Comparison of ENCODE assay signal across 10 cellular contexts in the genomic region with DNA sequence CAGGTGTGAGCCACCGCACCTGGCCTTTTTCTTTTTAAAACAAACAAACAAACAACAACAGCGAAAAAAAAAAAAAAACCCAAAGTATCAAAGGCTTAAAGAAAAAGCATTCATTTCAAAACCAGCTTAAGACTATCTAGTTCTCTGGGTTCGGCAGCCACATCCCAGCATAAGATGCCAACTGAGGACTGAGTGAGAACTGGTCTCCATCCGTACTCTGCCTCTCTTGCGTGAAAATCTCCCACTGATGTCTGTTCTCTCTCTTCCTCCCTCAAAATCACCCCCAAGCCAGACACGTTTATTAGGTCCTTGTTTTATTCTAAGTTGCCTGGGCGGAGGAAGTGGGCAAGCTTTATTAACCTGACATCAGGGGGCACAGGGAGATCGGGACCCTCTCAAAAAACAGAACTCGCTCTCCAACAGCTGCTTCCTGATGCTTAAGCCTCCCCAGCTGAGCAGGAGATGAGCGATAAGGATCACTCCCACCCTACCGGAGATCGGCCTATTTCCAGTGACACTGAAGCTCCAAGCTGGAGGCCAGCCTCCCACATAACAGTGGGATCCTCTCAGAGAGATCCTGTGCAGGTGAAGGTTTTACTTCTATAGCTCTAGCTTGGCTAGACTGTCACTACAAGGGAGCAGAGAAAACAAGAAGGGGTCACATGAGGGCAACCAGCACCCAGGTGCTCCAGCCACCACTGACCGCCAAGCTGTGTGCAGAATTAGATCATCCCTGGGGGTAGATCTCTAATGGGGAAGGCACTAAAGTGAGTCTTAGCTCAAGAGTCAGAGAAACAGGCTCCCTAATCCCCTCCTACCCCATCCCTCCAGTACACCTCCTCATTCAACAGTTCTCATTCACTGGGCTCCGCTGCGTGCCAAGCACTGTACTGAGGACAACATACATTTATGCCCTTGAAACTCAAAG. TPM values are rescaled to one million over a fixed set of nuclear protein-coding genes. Genes with fewer than 3 reads are reported as not detected.
DNase-seq lines count a peak whose midpoint lies in the region; ATAC-seq and TF ChIP-seq lines count a peak whose summit lies in the region.
"Had no signal": no experiment of that assay in that cellular context is flagged by ENCODE, and none has a peak within 500 bp of the region (broad histone marks: within the 10 kb centered on the region; RNA-seq: fewer than 3 reads in every experiment).

No MANE protein-coding gene starts in this region.

- no peak overlapping the region for H3K56ac ChIP-seq in IMR-90 (ENCODE audit: extremely low read depth, insufficient read depth, low read length)

- H3K9me1 ChIP-seq in IMR-90 (ENCODE audit: insufficient read depth, low read length), result peaks cover 18% of the 10 kb centered on the region

- TF ChIP-seq RAD21 in IMR-90 (IDR thresholded peaks at IDR 0.05; ENCODE audit: low read length), result no peak

- H3K4me1 ChIP-seq in IMR-90 (ENCODE audit: control insufficient read depth, insufficient read depth, low read length) (peaks cover 18% of the 10 kb centered on the region), esophagus (ENCODE audit: control insufficient read depth in 2 of 2, insufficient read depth in 2 of 2, low read length in 1 of 2) (peaks cover 3 to 15% of the 10 kb centered on the region in 2 donors), prostate gland (replicated peaks) (peaks cover 20% of the 10 kb centered on the region)

- no peak overlapping the region for H2BK5ac ChIP-seq in IMR-90 (ENCODE audit: low read depth, low read length, poor library complexity, severe bottlenecking)

- ATAC-seq in GM19023 (IDR thresholded peaks at IDR 0.05; ENCODE audit: unreplicated experiment), result peak; percentile 67
- ATAC-seq in IMR-90 (ENCODE audit: low read depth), result 0 out of 2 replicates have a peak, but pooled peaks have one; percentile 12
- ATAC-seq in stimulated activated naive CD8-positive, alpha-beta T cell treated with anti-CD3 and anti-CD28 coated beads, Interleukin-15, Interleukin-2, amounts not matched to agents 100 U/mL and 50 U/mL, for 24 hours, result no peak
- ATAC-seq in HG03442 (IDR thresholded peaks at IDR 0.05; ENCODE audit: unreplicated experiment), result no peak
- ATAC-seq: activated CD4-positive, alpha-beta T cell treated with anti-CD3 and anti-CD28 coated beads for 36 hours had no signal

- H3K27ac ChIP-seq in IMR-90 (ENCODE audit: insufficient read depth, low read length) (no peak overlapping the region), esophagus (ENCODE audit: low read depth in 2 of 2, low read length in 1 of 2) (peak overlapping the region; percentile 8 to 27), prostate gland (peak overlapping the region; percentile 10 to 43)

- H2AK9ac ChIP-seq in IMR-90 (replicated peaks; ENCODE audit: low read depth, low read length, poor library complexity), result no peak overlapping the region

- H3K79me1 ChIP-seq in IMR-90 (ENCODE audit: low read depth in 1 of 2, low read length in 2 of 2), result peaks cover 16 to 66% of the 10 kb centered on the region in 2 experiments

- peaks cover 3% of the 10 kb centered on the region; the same call in 1 of the 2 replicates for H3K36me3 ChIP-seq in IMR-90 (ENCODE audit: control insufficient read depth, insufficient read depth, low read length)
- peaks cover 0 to 3% of the 10 kb centered on the region in 2 donors for H3K36me3 ChIP-seq in esophagus (ENCODE audit: control insufficient read depth in 2 of 2, insufficient read depth in 2 of 2, low read length in 1 of 2)
- no peaks in the 10 kb centered on the region for H3K36me3 ChIP-seq in prostate gland

- no peak overlapping the region for H3K4me3 ChIP-seq in IMR-90 (ENCODE audit: insufficient read depth, low read depth, low read length)
- no peak overlapping the region for H3K4me3 ChIP-seq in esophagus (ENCODE audit: low read depth in 1 of 2, low read length in 2 of 2)
- no peak overlapping the region for H3K4me3 ChIP-seq in prostate gland

- H2AK5ac ChIP-seq in IMR-90 (ENCODE audit: low read depth, low read length), result no peak overlapping the region

- H3K18ac ChIP-seq in IMR-90 (ENCODE audit: low read depth, low read length), result no peak overlapping the region

- no peak overlapping the region for H2BK120ac ChIP-seq in IMR-90 (ENCODE audit: low read depth, low read length)

- no peak overlapping the region for H2AFZ ChIP-seq in IMR-90 (replicated peaks; ENCODE audit: low read length, poor library complexity)

- no peak overlapping the region for H3K23ac ChIP-seq in IMR-90 (ENCODE audit: low read depth, low read length)

- in situ Hi-C loops in IMR-90 (cut with MboI; ENCODE audit: low sequenced_read_pairs), result no loop called here

- no peak overlapping the region for H2BK15ac ChIP-seq in IMR-90 (ENCODE audit: low read depth, low read length)

- DNase-seq in IMR-90 (no peak), prostate gland (ENCODE audit: low spot score) (no peak), putamen (ENCODE audit: low spot score) (no peak), NCI-H2171 (lab: John Stamatoyannopoulos, UW) (no peak)
- DNase-seq in stimulated activated naive CD8-positive, alpha-beta T cell treated with anti-CD3 and anti-CD28 coated beads, Interleukin-15, Interleukin-2, amounts not matched to agents 100 U/mL and 50 U/mL, for 24 hours, result no peak
- DNase-seq: activated CD4-positive, alpha-beta T cell treated with anti-CD3 and anti-CD28 coated beads for 36 hours; stimulated activated CD4-positive, alpha-beta T cell treated with anti-CD3 and anti-CD28 coated beads, Interleukin-4, amount 100 ng/mL, for 1 hour had no signal

- intact Hi-C loops in IMR-90 (cut with micrococcal nuclease), result no loop called here
- intact Hi-C loops in prostate gland (cut with DNase I), result no loop called here

- H3K14ac ChIP-seq in IMR-90 (replicated peaks; ENCODE audit: low read depth, low read length), result no peak overlapping the region

- POLR2A ChIA-PET in IMR-90 (lab: Charles Lee; ENCODE audit: unreplicated experiment), result interaction anchor here (0.6 to 1.2 kb wide), 2 partner anchors 13 to 55 kb away, joined by 5 to 9 read pairs; no protein-coding TSS in a partner anchor

- no peak overlapping the region for H4K5ac ChIP-seq in IMR-90 (ENCODE audit: low read depth, low read length)

- CTCF ChIA-PET in IMR-90 (lab: Yijun Ruan, JAX), result no interaction called here

- no peak overlapping the region for H3K9ac ChIP-seq in IMR-90 (ENCODE audit: low read depth, low read length)

- WGBS in IMR-90 (ENCODE audit: extremely low coverage in 2 of 2, insufficient read length in 1 of 2), 2 experiments, result 80% methylated on average over 1 of the region's 15 CpGs; no CpG with 5 or more reads in 1 of the 2 experiments
- WGBS in esophagus, 2 donors, result 51 to 64% methylated on average over 15 of the region's 15 CpGs
- WGBS in prostate gland, result 39% methylated on average over 15 of the region's 15 CpGs

- peaks cover 38% of the 10 kb centered on the region for H4K20me1 ChIP-seq in IMR-90 (ENCODE audit: insufficient read depth, low read length)

- no peaks in the 10 kb centered on the region for H3K9me3 ChIP-seq in IMR-90 (ENCODE audit: control insufficient read depth, insufficient read depth, low read length)
- no peaks in the 10 kb centered on the region for H3K9me3 ChIP-seq in esophagus (ENCODE audit: control insufficient read depth in 2 of 2, insufficient read depth in 1 of 2, low read depth in 1 of 2, low read length in 1 of 2)
- H3K9me3 ChIP-seq in prostate gland, result no peaks in the 10 kb centered on the region

- TF ChIP-seq CTCF in IMR-90 (conservative IDR thresholded peaks at IDR 0.05; ENCODE audit: low read depth, low read length) (no peak), prostate gland (IDR thresholded peaks at IDR 0.05) (no peak)

- TF ChIP-seq POLR2A in IMR-90 (IDR thresholded peaks at IDR 0.05; ENCODE audit: low read depth, low read length), result no peak
- no peak for TF ChIP-seq POLR2A in prostate gland (IDR thresholded peaks at IDR 0.05)

- H3K4me2 ChIP-seq in IMR-90 (ENCODE audit: low read depth, low read length), result no peak overlapping the region; the same call in 1 of the 2 replicates

- H3K4ac ChIP-seq in IMR-90 (ENCODE audit: low read depth, low read length), result no peak overlapping the region

- H4K91ac ChIP-seq in IMR-90 (ENCODE audit: insufficient read depth, low read depth, low read length), result no peak overlapping the region

- no TSS peak for BruUV-seq in IMR-90 (replicated peaks; lab: Mats Ljungman, UMichigan)

- no peak overlapping the region for H4K8ac ChIP-seq in IMR-90 (ENCODE audit: low read depth in 2 of 2, low read length in 2 of 2)

- dilution Hi-C loops in IMR-90 (cut with HindIII; ENCODE audit: low sequenced_read_pairs, unreplicated experiment), result no loop called here

- no peak overlapping the region for H2BK20ac ChIP-seq in IMR-90 (ENCODE audit: low read depth, low read length)

- H3K27me3 ChIP-seq in IMR-90 (ENCODE audit: control insufficient read depth, insufficient read depth, low read length) (no peaks in the 10 kb centered on the region), esophagus (ENCODE audit: control insufficient read depth in 1 of 2, insufficient read depth in 2 of 2, low read length in 2 of 2) (no peaks in the 10 kb centered on the region), prostate gland (replicated peaks; ENCODE audit: insufficient read depth) (no peaks in the 10 kb centered on the region)

TF ChIP-seq in IMR-90, 13 proteins besides CTCF, POLR2A, EP300 and RAD21:
- no peak for TF ChIP-seq CHD1 (IDR thresholded peaks at IDR 0.05; ENCODE audit: low read depth, low read length)
- TF ChIP-seq, protein P1, sequence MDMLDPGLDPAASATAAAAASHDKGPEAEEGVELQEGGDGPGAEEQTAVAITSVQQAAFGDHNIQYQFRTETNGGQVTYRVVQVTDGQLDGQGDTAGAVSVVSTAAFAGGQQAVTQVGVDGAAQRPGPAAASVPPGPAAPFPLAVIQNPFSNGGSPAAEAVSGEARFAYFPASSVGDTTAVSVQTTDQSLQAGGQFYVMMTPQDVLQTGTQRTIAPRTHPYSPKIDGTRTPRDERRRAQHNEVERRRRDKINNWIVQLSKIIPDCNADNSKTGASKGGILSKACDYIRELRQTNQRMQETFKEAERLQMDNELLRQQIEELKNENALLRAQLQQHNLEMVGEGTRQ (IDR thresholded peaks at IDR 0.05; ENCODE audit: low read depth, low read length), result peak; percentile 20; the same call in 1 of the 2 replicates

RNA-seq across cellular contexts. Expression of a gene that starts 13.6 kb away (rescaled TPM):
- total RNA-seq in IMR-90 (2012; rRNA removed) (14.3 and 16.1 TPM in 2 replicates), prostate gland (100 to 1,000 TPM; 119 to 186 TPM)
- polyA plus RNA-seq in IMR-90 (2012; rRNA removed) (25.6 and 25.8 TPM in 2 replicates), esophagus (10 to 100 TPM; 15.7 to 20.0 TPM)
- 15.5 and 25.9 TPM in 2 replicates for polyA plus RNA-seq in IMR-90 (2012; cell fraction: cytosol; rRNA removed)
- polyA plus RNA-seq in IMR-90 (2012; cell fraction: nucleus; rRNA removed; ENCODE audit: low replicate concordance), result 8.9 and 13.7 TPM in 2 replicates

RNA-seq across cellular contexts. Expression of a gene that starts 36.5 kb away (rescaled TPM):
- total RNA-seq in IMR-90 (2012; rRNA removed), result not detected in 2 replicates
- not detected in 2 replicates for polyA plus RNA-seq in IMR-90 (2012; rRNA removed)
- not detected in 2 replicates for polyA plus RNA-seq in IMR-90 (2012; cell fraction: cytosol; rRNA removed)
- not detected in 2 replicates for polyA plus RNA-seq in IMR-90 (2012; cell fraction: nucleus; rRNA removed; ENCODE audit: low replicate concordance)
- not detected for polyA plus RNA-seq in esophagus
- not detected for total RNA-seq in prostate gland
- total RNA-seq: activated CD4-positive, alpha-beta T cell treated with anti-CD3 and anti-CD28 coated beads for 36 hours had no signal

Comparison
In these comparisons a context has a peak if more than half of its experiments do, and no peak if none do; other contexts are left out.
1. ATAC-seq: peak in GM19023 (single experiment) and IMR-90 (single experiment); none in stimulated activated naive CD8-positive, alpha-beta T cell treated with anti-CD3 and anti-CD28 coated beads, Interleukin-15, Interleukin-2, amounts not matched to agents 100 U/mL and 50 U/mL, for 24 hours (single experiment) and HG03442 (single experiment).